In genomic region chr21:45986316-45987051, GRCh38 we compare ENCODE assay signal across 16 cellular contexts. TPM values are rescaled to one million over a fixed set of nuclear protein-coding genes. Genes with fewer than 3 reads are reported as not detected.
A peak's percentile ranks its signal among the peaks of the same experiment; 100 is the strongest.
DNase-seq lines count a peak whose midpoint lies in the region; ATAC-seq and TF ChIP-seq lines count a peak whose summit lies in the region.
"Had no signal": no experiment of that assay in that cellular context is flagged by ENCODE, and none has a peak within 500 bp of the region (broad histone marks: within the 10 kb centered on the region; RNA-seq: fewer than 3 reads in every experiment).

No MANE protein-coding gene starts in this region.

- DNase-seq in activated naive CD4-positive, alpha-beta T cell treated with anti-CD3 and anti-CD28 coated beads, Interleukin-2, amount 50 U/mL, for 16 hours: peak; percentile 8
- no peak for DNase-seq in activated naive CD4-positive, alpha-beta T cell (lab: John Stamatoyannopoulos, UW)
- peak; percentile 87 for DNase-seq in chondrocyte (ENCODE audit: low spot score)
- DNase-seq in mesenchymal stem cell: no peak
- DNase-seq in KG1 (lab: John Stamatoyannopoulos, UW): no peak
- no peak for DNase-seq in NCI-H2171 treated with DMSO at 0.1 percent for 48 hours (lab: John Stamatoyannopoulos, UW)
- DNase-seq: activated CD4-positive, alpha-beta T cell treated with anti-CD3 and anti-CD28 coated beads, Interleukin-2, amount 50 U/mL, for 48 hours; activated T-cell treated with anti-CD3 and anti-CD28 coated beads, Interleukin-2, amount 50 U/mL, for 72 hours; NCI-H2029 treated with DMSO at 0.1 percent for 48 hours had no signal

- H4K8ac ChIP-seq in mesenchymal stem cell (ENCODE audit: low read length): peak overlapping the region; percentile 19

- H3K36me3 ChIP-seq in mesenchymal stem cell (ENCODE audit: control insufficient read depth in 1 of 2, insufficient read depth in 2 of 2, low read depth in 1 of 2, low read length in 2 of 2) (peaks cover 74 to 78% of the 10 kb centered on the region in 2 experiments), urinary bladder (ENCODE audit: insufficient read depth) (no peaks in the 10 kb centered on the region)

- no peak overlapping the region for H3K4ac ChIP-seq in mesenchymal stem cell (ENCODE audit: low read depth in 1 of 2, low read length in 2 of 2)

- no peak overlapping the region for H2BK5ac ChIP-seq in mesenchymal stem cell (ENCODE audit: low read depth, low read length, poor library complexity, severe bottlenecking)

- ATAC-seq in GM19455 (IDR thresholded peaks at IDR 0.05; ENCODE audit: unreplicated experiment): no peak
- ATAC-seq: activated T-cell treated with anti-CD3 and anti-CD28 coated beads, Interleukin-2, amount 50 U/mL, for 72 hours; stimulated activated effector memory CD8-positive, alpha-beta T cell treated with anti-CD3 and anti-CD28 coated beads, Interleukin-12 subunit alpha, Interleukin-12 subunit beta, amount 100 ng/mL, for 72 hours had no signal

- H3K9ac ChIP-seq in mesenchymal stem cell (ENCODE audit: low read length): peak overlapping the region; percentile 98

- H3K36me3 Mint-ChIP-seq in chondrocyte (ENCODE audit: low read depth): peaks cover 18% of the 10 kb centered on the region
- H3K36me3 Mint-ChIP-seq: stimulated activated effector memory CD8-positive, alpha-beta T cell treated with anti-CD3 and anti-CD28 coated beads, Interleukin-12 subunit alpha, Interleukin-12 subunit beta, amount 100 ng/mL, for 72 hours had no signal

- H3K27ac Mint-ChIP-seq in chondrocyte (ENCODE audit: unreplicated experiment): no peak overlapping the region
- H3K27ac Mint-ChIP-seq: activated T-cell treated with anti-CD3 and anti-CD28 coated beads, Interleukin-2, amount 50 U/mL, for 72 hours; CD8-positive, alpha-beta memory T cell; stimulated activated effector memory CD8-positive, alpha-beta T cell treated with anti-CD3 and anti-CD28 coated beads, Interleukin-12 subunit alpha, Interleukin-12 subunit beta, amount 100 ng/mL, for 72 hours had no signal

- H2BK120ac ChIP-seq in mesenchymal stem cell (ENCODE audit: low read depth, low read length): no peak overlapping the region

- H2AK5ac ChIP-seq in mesenchymal stem cell (ENCODE audit: low read length, severe bottlenecking): no peak overlapping the region

- H2BK12ac ChIP-seq in mesenchymal stem cell (ENCODE audit: low read length in 2 of 2): no peak overlapping the region

- H3K4me3 Mint-ChIP-seq in chondrocyte (ENCODE audit: unreplicated experiment): no peak overlapping the region
- H3K4me3 Mint-ChIP-seq: activated T-cell treated with anti-CD3 and anti-CD28 coated beads, Interleukin-2, amount 50 U/mL, for 72 hours; stimulated activated effector memory CD8-positive, alpha-beta T cell treated with anti-CD3 and anti-CD28 coated beads, Interleukin-12 subunit alpha, Interleukin-12 subunit beta, amount 100 ng/mL, for 72 hours had no signal

- peak overlapping the region; percentile 2 for H2BK15ac ChIP-seq in mesenchymal stem cell (ENCODE audit: low read depth, poor library complexity, severe bottlenecking)

- H3K4me3 ChIP-seq in mesenchymal stem cell (ENCODE audit: insufficient read depth in 1 of 2, low read depth in 1 of 2, low read length in 2 of 2) (peak overlapping the region in 1 of 2 experiments; percentile 96), urinary bladder (ENCODE audit: low read depth, low read length) (no peak overlapping the region)
- H3K4me3 ChIP-seq: adrenal gland, tibial nerve had no signal

- H4K91ac ChIP-seq in mesenchymal stem cell (ENCODE audit: low read length): peak overlapping the region; percentile 24

- H3K27me3 Mint-ChIP-seq in chondrocyte (ENCODE audit: low read depth): no peaks in the 10 kb centered on the region
- H3K27me3 Mint-ChIP-seq: CD8-positive, alpha-beta memory T cell had no signal

- peaks cover 17% of the 10 kb centered on the region for H3K4me1 Mint-ChIP-seq in chondrocyte (ENCODE audit: low read depth)

- peaks cover 27% of the 10 kb centered on the region for H3K79me1 ChIP-seq in mesenchymal stem cell (replicated peaks; ENCODE audit: low read length, poor library complexity, severe bottlenecking)

- H3K27me3 ChIP-seq in mesenchymal stem cell (ENCODE audit: control insufficient read depth in 1 of 2, insufficient read depth in 1 of 2, low read length in 2 of 2): no peaks in the 10 kb centered on the region
- H3K27me3 ChIP-seq: adrenal gland, tibial nerve had no signal

- WGBS in mesenchymal stem cell: 93% methylated on average over 35 of the region's 36 CpGs
- 83% methylated on average over 36 of the region's 36 CpGs for WGBS in urinary bladder

- H3K23ac ChIP-seq in mesenchymal stem cell (ENCODE audit: low read length in 2 of 2): peak overlapping the region in 1 of 2 experiments; percentile 18

- peak overlapping the region in 1 of 2 experiments; percentile 53 for H3K14ac ChIP-seq in mesenchymal stem cell (ENCODE audit: low read length in 2 of 2)

- H3K9me3 ChIP-seq in mesenchymal stem cell (ENCODE audit: control insufficient read depth, low read length): no peaks in the 10 kb centered on the region
- H3K9me3 ChIP-seq: adrenal gland, tibial nerve had no signal

- H3K4me1 ChIP-seq in mesenchymal stem cell (ENCODE audit: control insufficient read depth, insufficient read depth, low read depth, low read length) (peaks cover 19% of the 10 kb centered on the region), urinary bladder (ENCODE audit: insufficient read depth) (no peaks in the 10 kb centered on the region)
- H3K4me1 ChIP-seq: adrenal gland had no signal

- peak overlapping the region in 1 of 2 experiments; percentile 0 for H3K18ac ChIP-seq in mesenchymal stem cell (ENCODE audit: low read depth in 1 of 2, low read length in 2 of 2)

- H3K27ac ChIP-seq in mesenchymal stem cell (ENCODE audit: low read length, poor library complexity, severe bottlenecking) (no peak overlapping the region), urinary bladder (ENCODE audit: low read depth) (peak overlapping the region; percentile 47)
- H3K27ac ChIP-seq: adrenal gland, RWPE1 had no signal

- no peak overlapping the region for H2AFZ ChIP-seq in mesenchymal stem cell (ENCODE audit: low read depth, low read length)

- no peak for TF ChIP-seq CTCF in chondrocyte (IDR thresholded peaks at IDR 0.05)

- no peak overlapping the region for H3K4me2 ChIP-seq in mesenchymal stem cell (ENCODE audit: low read length, poor library complexity, severe bottlenecking)

- H3K9me3 Mint-ChIP-seq in chondrocyte (ENCODE audit: low read depth): no peaks in the 10 kb centered on the region
- H3K9me3 Mint-ChIP-seq: activated T-cell treated with anti-CD3 and anti-CD28 coated beads, Interleukin-2, amount 50 U/mL, for 72 hours; CD8-positive, alpha-beta memory T cell had no signal

RNA-seq across cellular contexts. Expression of gene COL6A1, which starts 4.9 kb away (rescaled TPM):
- 994 to 1,063 TPM (median 1,052 TPM) in 3 replicates for total RNA-seq in chondrocyte
- polyA plus RNA-seq in mesenchymal stem cell (2013, experiment 1 of 2): 2,201 TPM
- 2,173 TPM for polyA plus RNA-seq in mesenchymal stem cell (2013, experiment 2 of 2)
- total RNA-seq in urinary bladder: 678 TPM
- 1,050 TPM for polyA plus RNA-seq in urinary bladder

Comparison
In these comparisons a context has a peak if more than half of its experiments do, and no peak if none do; other contexts are left out.
1. DNase-seq: peak in activated naive CD4-positive, alpha-beta T cell treated with anti-CD3 and anti-CD28 coated beads, Interleukin-2, amount 50 U/mL, for 16 hours (single experiment) and chondrocyte (single experiment); none in activated naive CD4-positive, alpha-beta T cell (0 of 4), mesenchymal stem cell (single experiment), KG1 (single experiment) and NCI-H2171 treated with DMSO at 0.1 percent for 48 hours (single experiment).